22 cellular contexts compared by ENCODE assay signal in the genomic region with DNA sequence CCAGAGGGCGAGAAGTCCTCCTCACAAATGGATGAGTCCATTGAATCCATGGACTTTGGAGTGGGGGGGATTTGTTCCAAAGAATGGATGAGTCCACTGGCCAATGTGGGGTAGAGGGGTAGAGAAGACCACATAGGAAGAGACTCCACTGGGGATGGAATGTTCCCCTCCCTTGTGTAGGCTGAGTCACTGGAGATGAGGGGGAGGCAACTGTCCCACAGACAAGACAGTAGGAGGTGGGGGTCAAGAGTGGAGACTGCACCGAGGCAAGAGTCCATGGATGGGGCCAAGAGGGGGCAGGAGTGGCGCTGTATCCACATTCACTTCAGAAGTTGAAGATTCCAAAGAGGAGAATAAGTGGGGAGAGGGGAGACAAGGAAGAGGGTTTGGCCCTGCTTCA. TPM values are rescaled to one million over a fixed set of nuclear protein-coding genes. Genes with fewer than 3 reads are reported as not detected.
DNase-seq lines count a peak whose midpoint lies in the region; ATAC-seq and TF ChIP-seq lines count a peak whose summit lies in the region.
"Had no signal": no experiment of that assay in that cellular context is flagged by ENCODE, and none has a peak within 500 bp of the region (broad histone marks: within the 10 kb centered on the region; RNA-seq: fewer than 3 reads in every experiment).

No MANE protein-coding gene starts in this region.

- peaks cover 14% of the 10 kb centered on the region for H3K4me1 Mint-ChIP-seq in stimulated activated naive CD8-positive, alpha-beta T cell treated with anti-CD3 and anti-CD28 coated beads, Interleukin-15, Interleukin-2, amounts not matched to agents 100 ng/mL and 50 ng/mL, for 24 hours (ENCODE audit: low read depth)
- peaks cover 19 to 32% (median 25%) of the 10 kb centered on the region in 7 donors for H3K4me1 Mint-ChIP-seq in naive thymus-derived CD4-positive, alpha-beta T cell

- CTCF ChIA-PET in naive thymus-derived CD4-positive, alpha-beta T cell (lab: Charles Lee), result interaction anchor here (1.1 kb wide), 1 partner anchor 26 kb away, joined by 3 read pairs; no protein-coding TSS in a partner anchor

- no peak for TF ChIP-seq EP300 in suprapubic skin (IDR thresholded peaks at IDR 0.05)

- H3K9me3 ChIP-seq in naive thymus-derived CD4-positive, alpha-beta T cell (ENCODE audit: control insufficient read depth in 2 of 3, low read length in 3 of 3), result no peaks in the 10 kb centered on the region
- H3K9me3 ChIP-seq in aorta (ENCODE audit: control insufficient read depth, low read length) (no peaks in the 10 kb centered on the region), suprapubic skin (no peaks in the 10 kb centered on the region)
- H3K9me3 ChIP-seq: esophagus squamous epithelium, SJSA1, upper lobe of right lung had no signal

- POLR2A ChIA-PET in naive thymus-derived CD4-positive, alpha-beta T cell (lab: Charles Lee), result interaction anchor here (0.8 to 1.2 kb wide), 3 partner anchors 10 to 79 kb away, joined by 3 to 4 read pairs (median 3); no protein-coding TSS in a partner anchor

- no peaks in the 10 kb centered on the region for H3K27me3 ChIP-seq in naive thymus-derived CD4-positive, alpha-beta T cell (ENCODE audit: control insufficient read depth in 2 of 2, insufficient read depth in 2 of 2, low read length in 2 of 2)
- H3K27me3 ChIP-seq in aorta (ENCODE audit: control insufficient read depth in 1 of 2, insufficient read depth in 2 of 2, low read length in 1 of 2) (no peaks in the 10 kb centered on the region), suprapubic skin (no peaks in the 10 kb centered on the region)
- H3K27me3 ChIP-seq: dorsolateral prefrontal cortex, esophagus squamous epithelium, SJSA1, upper lobe of right lung had no signal

- WGBS in aorta, 2 donors, result 85 to 87% methylated on average over 3 of the region's 3 CpGs
- WGBS in suprapubic skin, result 80% methylated on average over 3 of the region's 3 CpGs

- no peak for DNase-seq in stimulated activated naive CD8-positive, alpha-beta T cell treated with anti-CD3 and anti-CD28 coated beads, Interleukin-15, Interleukin-2, amounts not matched to agents 100 U/mL and 50 U/mL, for 24 hours
- DNase-seq in choroid plexus epithelial cell (ENCODE audit: low read depth) (peak; percentile 28), aorta (peak; percentile 21 to 44), KBM-7 (no peak), head of caudate nucleus (no peak), suprapubic skin (ENCODE audit: low spot score in 2 of 2) (no peak)
- no peak for DNase-seq in naive thymus-derived CD4-positive, alpha-beta T cell
- DNase-seq: activated CD4-positive, CD25-positive, alpha-beta regulatory T cell treated with anti-CD3 and anti-CD28 coated beads, Interleukin-2, amount 50 U/mL, for 72 hours; C1 segment of cervical spinal cord; DMS 273 treated with DMSO at 0.1 percent for 48 hours; dorsolateral prefrontal cortex; esophagus squamous epithelium; mammary epithelial cell; natural killer cell; NCI-H2081 treated with DMSO at 0.1 percent for 48 hours; NCI-H524; stimulated activated CD4-positive, alpha-beta T cell treated with anti-CD3 and anti-CD28 coated beads, Interleukin-15, amount 100 ng/mL, for 24 hours; stimulated activated naive B cell treated with anti-CD40 and anti-IgM and Interleukin-4, amounts not matched to agents 10 μg/mL and 1 μg/mL and 100 μg/mL, for 72 hours; upper lobe of right lung had no signal

- peaks cover 0 to 14% of the 10 kb centered on the region in 2 donors for H3K4me1 ChIP-seq in naive thymus-derived CD4-positive, alpha-beta T cell (ENCODE audit: control insufficient read depth in 2 of 2, insufficient read depth in 2 of 2, low read length in 2 of 2)
- H3K4me1 ChIP-seq in aorta (ENCODE audit: control insufficient read depth in 1 of 2, insufficient read depth in 2 of 2, low read length in 2 of 2), result no peaks in the 10 kb centered on the region
- H3K4me1 ChIP-seq in suprapubic skin, result peaks cover 15% of the 10 kb centered on the region
- H3K4me1 ChIP-seq: upper lobe of right lung had no signal

- in situ Hi-C loops in KBM-7 (cut with MboI; ENCODE audit: low pct_unique_long_range_greater_than_20kb, low sequenced_read_pairs), result no loop called here

- peaks cover 31% of the 10 kb centered on the region for H3K36me3 Mint-ChIP-seq in stimulated activated naive CD8-positive, alpha-beta T cell treated with anti-CD3 and anti-CD28 coated beads, Interleukin-15, Interleukin-2, amounts not matched to agents 100 ng/mL and 50 ng/mL, for 24 hours (ENCODE audit: low read depth)
- peaks cover 5 to 37% (median 15%) of the 10 kb centered on the region in 5 donors for H3K36me3 Mint-ChIP-seq in naive thymus-derived CD4-positive, alpha-beta T cell
- H3K36me3 Mint-ChIP-seq: natural killer cell had no signal

- ATAC-seq in stimulated activated naive CD8-positive, alpha-beta T cell treated with anti-CD3 and anti-CD28 coated beads, Interleukin-15, Interleukin-2, amounts not matched to agents 100 U/mL and 50 U/mL, for 24 hours, result no peak
- no peak for ATAC-seq in naive thymus-derived CD4-positive, alpha-beta T cell
- ATAC-seq in aorta (ENCODE audit: low FRiP score), result no peak
- ATAC-seq: natural killer cell; stimulated activated naive B cell treated with anti-CD40 and anti-IgM and Interleukin-4, amounts not matched to agents 10 μg/mL and 1 μg/mL and 100 μg/mL, for 72 hours; upper lobe of right lung had no signal

- peak overlapping the region; percentile 26 for H3K27ac Mint-ChIP-seq in stimulated activated naive CD8-positive, alpha-beta T cell treated with anti-CD3 and anti-CD28 coated beads, Interleukin-15, Interleukin-2, amounts not matched to agents 100 ng/mL and 50 ng/mL, for 24 hours
- peak overlapping the region in 4 of 9 donors; percentile 22 to 66 (median 42) for H3K27ac Mint-ChIP-seq in naive thymus-derived CD4-positive, alpha-beta T cell
- H3K27ac Mint-ChIP-seq: activated T-helper 2 cell treated with anti-CD3 and anti-CD28 coated beads, Interferon-gamma antibody, Interleukin-2, Interleukin-4, amounts not matched to agents 10 μg/mL and 5 μg/mL and 100 μg/mL, durations not matched to agents 14 hours and 24 hours and 36 hours had no signal

- H3K4me3 Mint-ChIP-seq in stimulated activated naive CD8-positive, alpha-beta T cell treated with anti-CD3 and anti-CD28 coated beads, Interleukin-15, Interleukin-2, amounts not matched to agents 100 ng/mL and 50 ng/mL, for 24 hours, result no peak overlapping the region
- H3K4me3 Mint-ChIP-seq in naive thymus-derived CD4-positive, alpha-beta T cell, result no peak overlapping the region
- H3K4me3 Mint-ChIP-seq: natural killer cell; stimulated activated naive B cell treated with anti-CD40 and anti-IgM and Interleukin-4, amounts not matched to agents 10 μg/mL and 1 μg/mL and 100 μg/mL, for 72 hours had no signal

- H3K27me3 Mint-ChIP-seq in stimulated activated naive CD8-positive, alpha-beta T cell treated with anti-CD3 and anti-CD28 coated beads, Interleukin-15, Interleukin-2, amounts not matched to agents 100 ng/mL and 50 ng/mL, for 24 hours, result no peaks in the 10 kb centered on the region
- H3K27me3 Mint-ChIP-seq in naive thymus-derived CD4-positive, alpha-beta T cell, result no peaks in the 10 kb centered on the region
- H3K27me3 Mint-ChIP-seq: stimulated activated naive B cell treated with anti-CD40 and anti-IgM and Interleukin-4, amounts not matched to agents 10 μg/mL and 1 μg/mL and 100 μg/mL, for 72 hours had no signal

- peak overlapping the region; percentile 7 for H3K27ac ChIP-seq in naive thymus-derived CD4-positive, alpha-beta T cell (ENCODE audit: low read depth, low read length)
- H3K27ac ChIP-seq in aorta (ENCODE audit: low read depth in 1 of 2, low read length in 2 of 2) (no peak overlapping the region), suprapubic skin (no peak overlapping the region)
- H3K27ac ChIP-seq: SJSA1, upper lobe of right lung had no signal

- H3K9me3 Mint-ChIP-seq in stimulated activated naive CD8-positive, alpha-beta T cell treated with anti-CD3 and anti-CD28 coated beads, Interleukin-15, Interleukin-2, amounts not matched to agents 100 ng/mL and 50 ng/mL, for 24 hours, result no peaks in the 10 kb centered on the region
- H3K9me3 Mint-ChIP-seq in naive thymus-derived CD4-positive, alpha-beta T cell, result no peaks in the 10 kb centered on the region
- H3K9me3 Mint-ChIP-seq: activated T-helper 2 cell treated with anti-CD3 and anti-CD28 coated beads, Interferon-gamma antibody, Interleukin-2, Interleukin-4, amounts not matched to agents 10 μg/mL and 5 μg/mL and 100 μg/mL, durations not matched to agents 14 hours and 24 hours and 36 hours; natural killer cell; stimulated activated naive B cell treated with anti-CD40 and anti-IgM and Interleukin-4, amounts not matched to agents 10 μg/mL and 1 μg/mL and 100 μg/mL, for 72 hours had no signal

- H3K36me3 ChIP-seq in naive thymus-derived CD4-positive, alpha-beta T cell (ENCODE audit: control insufficient read depth in 2 of 3, insufficient read depth in 3 of 3, low read length in 3 of 3), result peaks cover 0 to 59% (median 15%) of the 10 kb centered on the region in 3 experiments
- H3K36me3 ChIP-seq in aorta (ENCODE audit: control insufficient read depth in 1 of 2, insufficient read depth in 2 of 2, low read length in 1 of 2) (peaks cover 0 to 6% of the 10 kb centered on the region in 2 donors), suprapubic skin (peaks cover 71% of the 10 kb centered on the region)

- H3K4me3 ChIP-seq in choroid plexus epithelial cell (ENCODE audit: low read depth, low read length) (no peak overlapping the region), aorta (ENCODE audit: low read length in 2 of 2) (no peak overlapping the region), suprapubic skin (no peak overlapping the region)
- no peak overlapping the region for H3K4me3 ChIP-seq in naive thymus-derived CD4-positive, alpha-beta T cell (ENCODE audit: low read length)
- H3K4me3 ChIP-seq: dorsolateral prefrontal cortex, esophagus squamous epithelium, SJSA1, upper lobe of right lung had no signal

- intact Hi-C loops in naive thymus-derived CD4-positive, alpha-beta T cell (cut with micrococcal nuclease), result no loop called here
- intact Hi-C loops in aorta (cut with DNase I), result no loop called here
- intact Hi-C loops in head of caudate nucleus (cut with DNase I), result no loop called here

- TF ChIP-seq CTCF in choroid plexus epithelial cell (conservative IDR thresholded peaks at IDR 0.05; ENCODE audit: low read depth, low read length) (no peak), suprapubic skin (IDR thresholded peaks at IDR 0.05) (no peak)

- TF ChIP-seq POLR2A in suprapubic skin (IDR thresholded peaks at IDR 0.05), result no peak

RNA-seq across cellular contexts. Expression of gene EGFL8, which starts 4.4 kb away (rescaled TPM):
- 10 to 100 TPM in 4 of 5 experiments, 1 to 10 TPM in 1; 7.5 to 25.9 (median 17.2) TPM for total RNA-seq in naive thymus-derived CD4-positive, alpha-beta T cell
- under 1 TPM; 0.30 to 0.86 TPM for polyA plus RNA-seq in naive thymus-derived CD4-positive, alpha-beta T cell
- total RNA-seq in aorta, result 10 to 100 TPM; 20.7 to 38.8 TPM
- polyA plus RNA-seq in aorta, result 100 to 1,000 TPM in 1 of 2 donors, 1 to 10 TPM in 1; 3.9 to 138 TPM
- total RNA-seq in suprapubic skin, result 10 to 100 TPM in 3 of 4 donors, 1 to 10 TPM in 1; 7.3 to 66.5 (median 15.4) TPM

RNA-seq across cellular contexts. Expression of gene AGPAT1, which starts 7.1 kb away (rescaled TPM):
- 10 to 100 TPM; 25.0 to 46.1 (median 31.6) TPM for total RNA-seq in naive thymus-derived CD4-positive, alpha-beta T cell
- 10 to 100 TPM; 19.3 to 19.5 TPM for polyA plus RNA-seq in naive thymus-derived CD4-positive, alpha-beta T cell
- total RNA-seq in aorta (10 to 100 TPM; 36.2 to 41.7 TPM), suprapubic skin (10 to 100 TPM; 30.4 to 68.9 (median 42.6) TPM)
- 10 to 100 TPM; 42.9 to 54.8 TPM for polyA plus RNA-seq in aorta

RNA-seq across cellular contexts. Expression of gene RNF5, which starts 9.4 kb away (rescaled TPM):
- 10 to 100 TPM; 17.0 to 50.6 (median 40.9) TPM for total RNA-seq in naive thymus-derived CD4-positive, alpha-beta T cell
- 100 to 1,000 TPM; 107 to 111 TPM for polyA plus RNA-seq in naive thymus-derived CD4-positive, alpha-beta T cell
- 10 to 100 TPM; 35.0 to 44.5 TPM for total RNA-seq in aorta
- 100 to 1,000 TPM in 1 of 2 donors, 10 to 100 TPM in 1; 64.1 to 109 TPM for polyA plus RNA-seq in aorta
- total RNA-seq in suprapubic skin, result 10 to 100 TPM; 55.7 to 73.0 (median 63.4) TPM

RNA-seq across cellular contexts. Expression of gene PPT2, which starts 14.9 kb away (rescaled TPM):
- 10 to 100 TPM; 11.8 to 21.9 (median 15.8) TPM for total RNA-seq in naive thymus-derived CD4-positive, alpha-beta T cell
- 10 to 100 TPM; 14.3 to 15.7 TPM for polyA plus RNA-seq in naive thymus-derived CD4-positive, alpha-beta T cell
- total RNA-seq in aorta (10 to 100 TPM; 26.0 to 37.6 TPM), suprapubic skin (100 to 1,000 TPM in 1 of 4 donors, 10 to 100 TPM in 3; 42.8 to 183 (median 72.2) TPM)
- polyA plus RNA-seq in aorta, result 10 to 100 TPM in 1 of 2 donors, 1 to 10 TPM in 1; 4.3 to 29.7 TPM

RNA-seq across cellular contexts. Expression of gene AGER, which starts 15.2 kb away (rescaled TPM):
- 10 to 100 TPM; 32.6 to 92.2 (median 38.0) TPM for total RNA-seq in naive thymus-derived CD4-positive, alpha-beta T cell
- under 1 TPM in 1 of 2 donors, not detected in 1; 0.47 TPM for polyA plus RNA-seq in naive thymus-derived CD4-positive, alpha-beta T cell
- 10 to 100 TPM in 1 of 2 donors, 1 to 10 TPM in 1; 6.4 to 12.7 TPM for total RNA-seq in aorta
- 10 to 100 TPM in 1 of 2 donors, 1 to 10 TPM in 1; 1.4 to 16.5 TPM for polyA plus RNA-seq in aorta
- 1 to 10 TPM in 3 of 4 donors, not detected in 1; 1.5 to 9.9 (median 4.8) TPM for total RNA-seq in suprapubic skin

Comparison
In these comparisons a context has a peak if more than half of its experiments do, and no peak if none do; other contexts are left out.
1. DNase-seq: peak in choroid plexus epithelial cell (single experiment) and aorta (2 of 2); none in stimulated activated naive CD8-positive, alpha-beta T cell treated with anti-CD3 and anti-CD28 coated beads, Interleukin-15, Interleukin-2, amounts not matched to agents 100 U/mL and 50 U/mL, for 24 hours (single experiment), naive thymus-derived CD4-positive, alpha-beta T cell (0 of 9), KBM-7 (single experiment), head of caudate nucleus (0 of 42) and suprapubic skin (0 of 2).